ENCODE assay signal across 1 cellular context in genomic region chr10:118595064-118595420, GRCh38.
TF ChIP-seq lines count a peak whose summit lies in the region.

No MANE protein-coding gene starts in this region.

TF ChIP-seq in WTC11, 78 proteins besides CTCF, POLR2A, EP300 and RAD21 (continued from another document):
- TF ChIP-seq ZNF532 (CRISPR knock-in tag; IDR thresholded peaks at IDR 0.05; ENCODE audit: borderline replicate concordance) (no peak), CREM (CRISPR knock-in tag; IDR thresholded peaks at IDR 0.05) (no peak), ATF3 (CRISPR knock-in tag; conservative IDR thresholded peaks at IDR 0.05) (no peak), ESRRA (CRISPR knock-in tag; IDR thresholded peaks at IDR 0.05; ENCODE audit: borderline replicate concordance) (no peak), ZSCAN18 (CRISPR knock-in tag; IDR thresholded peaks at IDR 0.05) (no peak)
